Comparison of ENCODE assay signal across 12 cellular contexts in the genomic region with DNA sequence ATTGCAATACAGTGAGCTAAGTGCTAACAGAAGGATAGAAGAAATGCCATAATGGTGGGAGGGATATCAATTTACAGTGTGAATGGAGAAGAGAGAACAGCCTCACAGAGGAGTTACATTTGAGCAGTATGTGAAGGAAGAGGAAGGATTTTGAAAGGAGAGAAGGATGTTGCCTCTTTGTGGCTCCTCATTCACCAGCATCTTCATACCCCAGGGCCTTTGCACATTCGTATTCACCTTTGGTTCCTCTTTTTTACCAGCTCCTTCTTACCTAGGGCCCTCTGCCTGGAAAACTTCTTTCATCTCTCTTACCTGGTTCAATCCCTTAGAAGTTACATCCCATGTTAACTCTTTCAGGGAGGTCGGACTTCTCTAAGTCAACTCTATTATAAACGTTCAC.
"Had no signal": no experiment of that assay in that cellular context is flagged by ENCODE, and none has a peak within 500 bp of the region (broad histone marks: within the 10 kb centered on the region; RNA-seq: fewer than 3 reads in every experiment).

No MANE protein-coding gene starts in this region.

- DNase-seq: activated CD4-positive, alpha-beta T cell treated with anti-CD3 and anti-CD28 coated beads, Interleukin-2, amount 50 U/mL, for 48 hours; activated CD4-positive, CD25-positive, alpha-beta regulatory T cell treated with anti-CD3 and anti-CD28 coated beads, Interleukin-2, amount 50 U/mL, for 72 hours; activated T-cell treated with anti-CD3 and anti-CD28 coated beads, Interleukin-2, amount 50 U/mL, for 48 hours; aorta; foreskin melanocyte; heart left ventricle; psoas muscle; stimulated activated CD4-positive, alpha-beta T cell treated with anti-CD3 and anti-CD28 coated beads, Interleukin-12 subunit alpha, Interleukin-12 subunit beta, amount 100 ng/mL, for 4 hours; stimulated activated naive CD4-positive, alpha-beta T cell; substantia nigra; trophoblast cell had no signal

- H3K27ac ChIP-seq: psoas muscle had no signal

- H3K4me3 ChIP-seq: heart left ventricle, psoas muscle had no signal

- H3K9me3 ChIP-seq: heart left ventricle, psoas muscle had no signal

- H3K36me3 ChIP-seq: heart left ventricle had no signal

- ATAC-seq: psoas muscle, sciatic nerve had no signal

- H3K27me3 ChIP-seq: heart left ventricle had no signal
